In genomic region chr17:82266142-82266541, GRCh38 we compare ENCODE assay signal across 17 cellular contexts. TPM values are rescaled to one million over a fixed set of nuclear protein-coding genes. Genes with fewer than 3 reads are reported as not detected.
DNase-seq lines count a peak whose midpoint lies in the region; ATAC-seq, FAIRE-seq and TF ChIP-seq lines count a peak whose summit lies in the region.
"Had no signal": no experiment of that assay in that cellular context is flagged by ENCODE, and none has a peak within 500 bp of the region (broad histone marks: within the 10 kb centered on the region; RNA-seq: fewer than 3 reads in every experiment).

No MANE protein-coding gene starts in this region.

- H3K9me3 Mint-ChIP-seq in activated CD4-positive, alpha-beta memory T cell treated with anti-CD3 and anti-CD28 coated beads for 36 hours = peaks cover 1% of the 10 kb centered on the region
- no peaks in the 10 kb centered on the region for H3K9me3 Mint-ChIP-seq in activated CD4-positive, alpha-beta memory T cell treated with anti-CD3 and anti-CD28 coated beads, Interleukin-2, amount 10 ng/mL, durations not matched to agents 7 days and 5 days
- H3K9me3 Mint-ChIP-seq in astrocyte (ENCODE audit: unreplicated experiment) = no peaks in the 10 kb centered on the region

- H3K27me3 Mint-ChIP-seq in activated CD4-positive, alpha-beta memory T cell treated with anti-CD3 and anti-CD28 coated beads for 36 hours = no peaks in the 10 kb centered on the region
- H3K27me3 Mint-ChIP-seq in activated CD4-positive, alpha-beta memory T cell treated with anti-CD3 and anti-CD28 coated beads, Interleukin-2, amount 10 ng/mL, durations not matched to agents 7 days and 5 days = no peaks in the 10 kb centered on the region
- no peaks in the 10 kb centered on the region for H3K27me3 Mint-ChIP-seq in astrocyte (ENCODE audit: low read depth, unreplicated experiment)

- H3K36me3 ChIP-seq in astrocyte (ENCODE audit: insufficient read depth, low read length) (peaks cover 45% of the 10 kb centered on the region), muscle layer of duodenum (ENCODE audit: control insufficient read depth in 1 of 2, insufficient read depth in 2 of 2, low read length in 2 of 2) (peaks cover 36 to 47% of the 10 kb centered on the region in 2 donors), subcutaneous abdominal adipose tissue (ENCODE audit: control insufficient read depth in 5 of 5, insufficient read depth in 5 of 5, low read length in 5 of 5) (peaks cover 2 to 82% (median 65%) of the 10 kb centered on the region in 5 donors)

- CTCF ChIA-PET in activated CD4-positive, alpha-beta memory T cell treated with anti-CD3 and anti-CD28 coated beads for 36 hours (lab: Charles Lee) = interaction anchor here (1.0 to 1.5 kb wide), 3 partner anchors 30 to 60 kb away, joined by 3 to 5 read pairs (median 4); no protein-coding TSS in a partner anchor
- CTCF ChIA-PET in activated CD4-positive, alpha-beta memory T cell treated with anti-CD3 and anti-CD28 coated beads, Interleukin-2, amount 10 ng/mL, durations not matched to agents 7 days and 5 days (lab: Charles Lee) = no interaction called here

- ATAC-seq in HG02610 (IDR thresholded peaks at IDR 0.05; ENCODE audit: unreplicated experiment) (no peak), GM19467 (IDR thresholded peaks at IDR 0.05; ENCODE audit: unreplicated experiment) (no peak)
- ATAC-seq: activated CD4-positive, CD25-positive, alpha-beta regulatory T cell treated with anti-CD3 and anti-CD28 coated beads, Interleukin-2, amount 50 U/mL, for 24 hours had no signal

- no peak for FAIRE-seq in astrocyte (lab: Jason Lieb, UNC)
- FAIRE-seq: A204.1, keratinocyte had no signal

- no peak for TF ChIP-seq CTCF in astrocyte (IDR thresholded peaks at IDR 0.05; ENCODE audit: insufficient read depth, low read depth, low read length)

- H2AFZ ChIP-seq in astrocyte (ENCODE audit: low read depth, low read length) = no peak overlapping the region

- no peak for DNase-seq in activated CD4-positive, alpha-beta memory T cell treated with anti-CD3 and anti-CD28 coated beads for 36 hours
- no peak for DNase-seq in activated CD4-positive, alpha-beta memory T cell treated with anti-CD3 and anti-CD28 coated beads, Interleukin-2, amount 10 ng/mL, durations not matched to agents 7 days and 5 days
- DNase-seq in astrocyte (ENCODE audit: low read depth) = no peak
- no peak for DNase-seq in NCI-H1436 (lab: John Stamatoyannopoulos, UW)
- DNase-seq: DMS53; H9; NCI-H146; NCI-H69; stimulated activated CD4-positive, alpha-beta T cell treated with anti-CD3 and anti-CD28 coated beads, Interleukin-1b, Interleukin-23, amount 100 ng/mL, for 48 hours had no signal

- peaks cover 98% of the 10 kb centered on the region for H4K20me1 ChIP-seq in astrocyte (ENCODE audit: insufficient read depth, low read length)

- intact Hi-C loops in activated CD4-positive, alpha-beta memory T cell treated with anti-CD3 and anti-CD28 coated beads for 36 hours (cut with micrococcal nuclease) = no loop called here

- peaks cover 63% of the 10 kb centered on the region for H3K36me3 Mint-ChIP-seq in activated CD4-positive, alpha-beta memory T cell treated with anti-CD3 and anti-CD28 coated beads for 36 hours
- H3K36me3 Mint-ChIP-seq in activated CD4-positive, alpha-beta memory T cell treated with anti-CD3 and anti-CD28 coated beads, Interleukin-2, amount 10 ng/mL, durations not matched to agents 7 days and 5 days (ENCODE audit: low read depth) = peaks cover 83% of the 10 kb centered on the region
- H3K36me3 Mint-ChIP-seq in astrocyte (ENCODE audit: low read depth, unreplicated experiment) = peaks cover 22% of the 10 kb centered on the region

- H3K4me3 ChIP-seq in astrocyte (ENCODE audit: insufficient read depth, low read depth, low read length) = no peak overlapping the region
- H3K4me3 ChIP-seq in muscle layer of duodenum (ENCODE audit: low read depth in 1 of 2, low read length in 2 of 2) = no peak overlapping the region
- no peak overlapping the region for H3K4me3 ChIP-seq in subcutaneous abdominal adipose tissue (ENCODE audit: low read depth in 1 of 5, low read length in 5 of 5)
- H3K4me3 ChIP-seq: SJSA1 had no signal

- H3K4me3 Mint-ChIP-seq in activated CD4-positive, alpha-beta memory T cell treated with anti-CD3 and anti-CD28 coated beads for 36 hours = no peak overlapping the region
- no peak overlapping the region for H3K4me3 Mint-ChIP-seq in activated CD4-positive, alpha-beta memory T cell treated with anti-CD3 and anti-CD28 coated beads, Interleukin-2, amount 10 ng/mL, durations not matched to agents 7 days and 5 days
- H3K4me3 Mint-ChIP-seq in astrocyte (ENCODE audit: unreplicated experiment) = peak overlapping the region; percentile 54
- H3K4me3 Mint-ChIP-seq: H9 had no signal

- H3K27ac Mint-ChIP-seq in activated CD4-positive, alpha-beta memory T cell treated with anti-CD3 and anti-CD28 coated beads for 36 hours = peak overlapping the region; percentile 76
- H3K27ac Mint-ChIP-seq in activated CD4-positive, alpha-beta memory T cell treated with anti-CD3 and anti-CD28 coated beads, Interleukin-2, amount 10 ng/mL, durations not matched to agents 7 days and 5 days = no peak overlapping the region
- peak overlapping the region; percentile 83 for H3K27ac Mint-ChIP-seq in astrocyte (ENCODE audit: unreplicated experiment)

- H3K9me3 ChIP-seq in astrocyte (ENCODE audit: insufficient read depth, low read depth, low read length) (no peaks in the 10 kb centered on the region), muscle layer of duodenum (ENCODE audit: control insufficient read depth in 1 of 2, low read length in 2 of 2) (no peaks in the 10 kb centered on the region), subcutaneous abdominal adipose tissue (ENCODE audit: control insufficient read depth in 5 of 5, low read length in 5 of 5) (no peaks in the 10 kb centered on the region)
- H3K9me3 ChIP-seq: SJSA1 had no signal

- POLR2A ChIA-PET in activated CD4-positive, alpha-beta memory T cell treated with anti-CD3 and anti-CD28 coated beads for 36 hours (lab: Charles Lee) = no interaction called here
- POLR2A ChIA-PET in activated CD4-positive, alpha-beta memory T cell treated with anti-CD3 and anti-CD28 coated beads, Interleukin-2, amount 10 ng/mL, durations not matched to agents 7 days and 5 days (lab: Charles Lee) = no interaction called here

- H3K4me1 Mint-ChIP-seq in activated CD4-positive, alpha-beta memory T cell treated with anti-CD3 and anti-CD28 coated beads for 36 hours (ENCODE audit: low read depth) = peaks cover 61% of the 10 kb centered on the region
- H3K4me1 Mint-ChIP-seq in activated CD4-positive, alpha-beta memory T cell treated with anti-CD3 and anti-CD28 coated beads, Interleukin-2, amount 10 ng/mL, durations not matched to agents 7 days and 5 days = peaks cover 49% of the 10 kb centered on the region
- H3K4me1 Mint-ChIP-seq in astrocyte (ENCODE audit: low read depth, unreplicated experiment) = peaks cover 46% of the 10 kb centered on the region

- H3K27me3 ChIP-seq in astrocyte (ENCODE audit: insufficient read depth, low read length) = no peaks in the 10 kb centered on the region
- no peaks in the 10 kb centered on the region for H3K27me3 ChIP-seq in muscle layer of duodenum (ENCODE audit: low read depth, low read length)
- H3K27me3 ChIP-seq in subcutaneous abdominal adipose tissue (ENCODE audit: control insufficient read depth in 5 of 5, insufficient read depth in 4 of 5, low read length in 5 of 5) = no peaks in the 10 kb centered on the region
- H3K27me3 ChIP-seq: SJSA1 had no signal

- H3K4me1 ChIP-seq in astrocyte (ENCODE audit: insufficient read depth, low read length) = peaks cover 24% of the 10 kb centered on the region
- peaks cover 22 to 65% of the 10 kb centered on the region in 2 donors for H3K4me1 ChIP-seq in muscle layer of duodenum (ENCODE audit: control insufficient read depth in 1 of 2, insufficient read depth in 2 of 2, low read length in 2 of 2)
- H3K4me1 ChIP-seq in subcutaneous abdominal adipose tissue (ENCODE audit: control insufficient read depth in 5 of 5, insufficient read depth in 5 of 5, low read length in 5 of 5) = peaks cover 13 to 55% (median 49%) of the 10 kb centered on the region in 5 donors

- peak overlapping the region; percentile 23 for H3K27ac ChIP-seq in astrocyte (ENCODE audit: low read depth, low read length)
- peak overlapping the region; percentile 45 for H3K27ac ChIP-seq in muscle layer of duodenum (ENCODE audit: low read length)
- peak overlapping the region; percentile 90 for H3K27ac ChIP-seq in subcutaneous abdominal adipose tissue (ENCODE audit: low read depth, low read length)
- H3K27ac ChIP-seq: SJSA1 had no signal

- H3K9ac ChIP-seq in astrocyte (ENCODE audit: low read length) = no peak overlapping the region
- peak overlapping the region in 1 of 5 donors; percentile 42 for H3K9ac ChIP-seq in subcutaneous abdominal adipose tissue (ENCODE audit: low read length in 5 of 5)

- H3K4me2 ChIP-seq in astrocyte (ENCODE audit: low read length) = peak overlapping the region; percentile 76

- peaks cover 99% of the 10 kb centered on the region for H3K79me2 ChIP-seq in astrocyte (ENCODE audit: insufficient read depth, low read length)

RNA-seq across cellular contexts. Expression of gene CSNK1D, which starts 7.4 kb away (rescaled TPM):
- total RNA-seq in activated CD4-positive, alpha-beta memory T cell treated with anti-CD3 and anti-CD28 coated beads for 36 hours = 100 to 1,000 TPM; 110 to 111 TPM
- total RNA-seq in activated CD4-positive, alpha-beta memory T cell treated with anti-CD3 and anti-CD28 coated beads, Interleukin-2, amount 10 ng/mL, durations not matched to agents 7 days and 5 days = 100 to 1,000 TPM; 116 TPM
- total RNA-seq in astrocyte = 146 and 153 TPM in 2 replicates

RNA-seq across cellular contexts. Expression of gene SLC16A3, which starts 37.3 kb away (rescaled TPM):
- total RNA-seq in activated CD4-positive, alpha-beta memory T cell treated with anti-CD3 and anti-CD28 coated beads for 36 hours = 10 to 100 TPM; 97.4 to 99.7 TPM
- total RNA-seq in activated CD4-positive, alpha-beta memory T cell treated with anti-CD3 and anti-CD28 coated beads, Interleukin-2, amount 10 ng/mL, durations not matched to agents 7 days and 5 days = 100 to 1,000 TPM; 206 to 210 TPM
- 292 and 385 TPM in 2 replicates for total RNA-seq in astrocyte

RNA-seq across cellular contexts. Expression of gene CD7, which starts 51.3 kb away (rescaled TPM):
- total RNA-seq in activated CD4-positive, alpha-beta memory T cell treated with anti-CD3 and anti-CD28 coated beads for 36 hours = 100 to 1,000 TPM; 570 to 574 TPM
- 100 to 1,000 TPM; 138 to 140 TPM for total RNA-seq in activated CD4-positive, alpha-beta memory T cell treated with anti-CD3 and anti-CD28 coated beads, Interleukin-2, amount 10 ng/mL, durations not matched to agents 7 days and 5 days
- total RNA-seq in astrocyte = 0.18 and 0.24 TPM in 2 replicates
- total RNA-seq: SJSA1 had no signal

RNA-seq across cellular contexts. Expression of gene CCDC57, which starts 53.5 kb away (rescaled TPM):
- 10 to 100 TPM; 49.6 to 51.7 TPM for total RNA-seq in activated CD4-positive, alpha-beta memory T cell treated with anti-CD3 and anti-CD28 coated beads for 36 hours
- total RNA-seq in activated CD4-positive, alpha-beta memory T cell treated with anti-CD3 and anti-CD28 coated beads, Interleukin-2, amount 10 ng/mL, durations not matched to agents 7 days and 5 days = 10 to 100 TPM; 49.8 to 54.9 TPM
- total RNA-seq in astrocyte = 19.9 and 20.4 TPM in 2 replicates

Comparison
In these comparisons a context has a peak if more than half of its experiments do, and no peak if none do; other contexts are left out.
1. H3K27ac ChIP-seq: peak in every context shown above with its lines; median percentile 90 in subcutaneous abdominal adipose tissue; 45 in muscle layer of duodenum; 23 in astrocyte.
2. RNA of gene CD7, which starts 51.3 kb away (total RNA-seq): 570 to 574 TPM in activated CD4-positive, alpha-beta memory T cell treated with anti-CD3 and anti-CD28 coated beads for 36 hours and 138 to 140 TPM in activated CD4-positive, alpha-beta memory T cell treated with anti-CD3 and anti-CD28 coated beads, Interleukin-2, amount 10 ng/mL, durations not matched to agents 7 days and 5 days; 0.18 to 0.24 TPM in astrocyte; every median in the first group is over 100 times any median in the second.